ENCODE assay signal across 1 cellular context in genomic region chr1:197471248-197472035, GRCh38.
TF ChIP-seq lines count a peak whose summit lies in the region.

No MANE protein-coding gene starts in this region.

TF ChIP-seq in HepG2, 621 proteins besides CTCF, POLR2A, EP300 and RAD21 (continued from another document):
- TF ChIP-seq REST (IDR thresholded peaks at IDR 0.05; ENCODE audit: borderline replicate concordance in 1 of 2, low read depth in 1 of 2, low read length in 2 of 2) (no peak), ZNF441 (CRISPR knock-in tag; IDR thresholded peaks at IDR 0.05; ENCODE audit: borderline replicate concordance) (no peak), ZNF513 (CRISPR knock-in tag; conservative IDR thresholded peaks at IDR 0.05) (no peak), ZNF468 (CRISPR knock-in tag; IDR thresholded peaks at IDR 0.05) (no peak), GABPB1 (CRISPR knock-in tag; IDR thresholded peaks at IDR 0.05) (no peak), RFXAP (CRISPR knock-in tag; IDR thresholded peaks at IDR 0.05; ENCODE audit: borderline replicate concordance) (no peak), MAF1 (CRISPR knock-in tag; IDR thresholded peaks at IDR 0.05; ENCODE audit: borderline replicate concordance) (no peak), MYC (CRISPR knock-in tag; IDR thresholded peaks at IDR 0.05; ENCODE audit: borderline replicate concordance) (no peak)
